ENCODE assay signal across 8 cellular contexts in genomic region chr7:108000875-108001758, GRCh38.
DNase-seq lines count a peak whose midpoint lies in the region; ATAC-seq and TF ChIP-seq lines count a peak whose summit lies in the region.

No MANE protein-coding gene starts in this region.

- peaks cover 43% of the 10 kb centered on the region for H3K36me3 ChIP-seq in brain microvascular endothelial cell (replicated peaks)

- TF ChIP-seq CTCF in brain microvascular endothelial cell (IDR thresholded peaks at IDR 0.05; ENCODE audit: low read depth, low read length, missing control alignments): peak; percentile 50

- H3K4me3 Mint-ChIP-seq in stimulated activated naive B cell treated with anti-CD40 and anti-IgM and Interleukin-4, amounts not matched to agents 10 μg/mL and 1 μg/mL and 100 μg/mL, for 72 hours: peak overlapping the region; percentile 81 to 84

- peak overlapping the region; percentile 89 for H3K4me3 ChIP-seq in brain microvascular endothelial cell (ENCODE audit: low read depth, low read length)

- peak in 1 of 2 donors; percentile 35 for ATAC-seq in stimulated activated naive B cell treated with anti-CD40 and anti-IgM and Interleukin-4, amounts not matched to agents 10 μg/mL and 1 μg/mL and 100 μg/mL, for 72 hours (replicated peaks)
- ATAC-seq in HG03135 (IDR thresholded peaks at IDR 0.05; ENCODE audit: unreplicated experiment) (no peak), HG03378 (IDR thresholded peaks at IDR 0.05; ENCODE audit: unreplicated experiment) (no peak)

- peaks cover 14 to 24% of the 10 kb centered on the region in 2 donors for H3K4me1 Mint-ChIP-seq in stimulated activated naive B cell treated with anti-CD40 and anti-IgM and Interleukin-4, amounts not matched to agents 10 μg/mL and 1 μg/mL and 100 μg/mL, for 72 hours

- peaks cover 39 to 71% of the 10 kb centered on the region in 2 donors for H3K27me3 Mint-ChIP-seq in stimulated activated naive B cell treated with anti-CD40 and anti-IgM and Interleukin-4, amounts not matched to agents 10 μg/mL and 1 μg/mL and 100 μg/mL, for 72 hours

- in situ Hi-C loops in brain microvascular endothelial cell (cut with HindIII; ENCODE audit: low pct_ligation_motif_present, low sequenced_read_pairs): loop anchor here (25.0 kb wide), 1 partner anchor 136 kb away; the partner anchor contains the start of gene LAMB4

- peak; percentile 14 for DNase-seq in stimulated activated CD4-positive, alpha-beta T cell treated with anti-CD3 and anti-CD28 coated beads, Interleukin-15, amount 100 ng/mL, for 24 hours
- DNase-seq in stimulated activated CD4-positive, alpha-beta T cell treated with anti-CD3 and anti-CD28 coated beads, Interleukin-4, amount 100 ng/mL, for 4 hours: no peak
- DNase-seq in brain microvascular endothelial cell (no peak), islet precursor cell (peak; percentile 73), AML-193 (lab: John Stamatoyannopoulos, UW) (no peak)
- no peak for DNase-seq in stimulated activated naive B cell treated with anti-CD40 and anti-IgM and Interleukin-4, amounts not matched to agents 10 μg/mL and 1 μg/mL and 100 μg/mL, for 72 hours

- peaks cover 0 to 6% of the 10 kb centered on the region in 2 donors for H3K36me3 Mint-ChIP-seq in stimulated activated naive B cell treated with anti-CD40 and anti-IgM and Interleukin-4, amounts not matched to agents 10 μg/mL and 1 μg/mL and 100 μg/mL, for 72 hours

- H3K9me3 Mint-ChIP-seq in stimulated activated naive B cell treated with anti-CD40 and anti-IgM and Interleukin-4, amounts not matched to agents 10 μg/mL and 1 μg/mL and 100 μg/mL, for 72 hours: no peaks in the 10 kb centered on the region

- H3K27ac ChIP-seq in brain microvascular endothelial cell: peak overlapping the region; percentile 72

- H3K27ac Mint-ChIP-seq in stimulated activated naive B cell treated with anti-CD40 and anti-IgM and Interleukin-4, amounts not matched to agents 10 μg/mL and 1 μg/mL and 100 μg/mL, for 72 hours: peak overlapping the region; percentile 34

- H3K27me3 ChIP-seq in brain microvascular endothelial cell (replicated peaks): no peaks in the 10 kb centered on the region

Comparison
In these comparisons a context has a peak if more than half of its experiments do, and no peak if none do; other contexts are left out.
1. DNase-seq: peak in stimulated activated CD4-positive, alpha-beta T cell treated with anti-CD3 and anti-CD28 coated beads, Interleukin-15, amount 100 ng/mL, for 24 hours (single experiment) and islet precursor cell (single experiment); none in stimulated activated CD4-positive, alpha-beta T cell treated with anti-CD3 and anti-CD28 coated beads, Interleukin-4, amount 100 ng/mL, for 4 hours (0 of 2), brain microvascular endothelial cell (single experiment), stimulated activated naive B cell treated with anti-CD40 and anti-IgM and Interleukin-4, amounts not matched to agents 10 μg/mL and 1 μg/mL and 100 μg/mL, for 72 hours (single experiment) and AML-193 (0 of 2).